In the genomic region with DNA sequence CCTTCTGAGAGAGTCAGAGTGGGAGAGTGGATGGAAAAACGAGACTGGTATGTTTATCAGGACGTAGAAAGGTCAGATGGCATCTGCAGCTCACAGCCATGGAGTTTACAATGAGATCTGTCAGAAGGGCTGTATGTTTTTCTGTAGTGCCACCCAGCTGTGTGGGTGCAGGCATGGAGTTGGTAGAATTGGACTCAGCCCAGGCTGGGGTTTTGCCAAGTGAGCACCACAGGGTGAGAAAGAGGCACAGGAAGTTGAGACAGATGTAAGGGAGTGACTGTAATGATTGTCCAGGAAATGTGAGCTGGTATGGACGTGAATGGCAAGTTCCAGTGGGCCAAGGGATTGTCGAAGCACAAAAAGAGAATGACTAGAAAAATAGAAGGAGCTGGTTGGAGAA, we compare ENCODE assay signal across 8 cellular contexts. TPM values are rescaled to one million over a fixed set of nuclear protein-coding genes. Genes with fewer than 3 reads are reported as not detected.
DNase-seq lines count a peak whose midpoint lies in the region; ATAC-seq and TF ChIP-seq lines count a peak whose summit lies in the region.
"Had no signal": no experiment of that assay in that cellular context is flagged by ENCODE, and none has a peak within 500 bp of the region (broad histone marks: within the 10 kb centered on the region; RNA-seq: fewer than 3 reads in every experiment).

No MANE protein-coding gene starts in this region.

- peak; percentile 50; the same call in 1 of the 2 replicates for TF ChIP-seq RAD21 in Ishikawa (IDR thresholded peaks at IDR 0.05; ENCODE audit: low read depth)

- H3K27me3 ChIP-seq in mesendoderm (ENCODE audit: insufficient read depth, low read length, poor library complexity), result no peaks in the 10 kb centered on the region

- no peak overlapping the region for H3K18ac ChIP-seq in mesendoderm (ENCODE audit: low read length)

- H2BK15ac ChIP-seq in mesendoderm (replicated peaks; ENCODE audit: low read depth), result no peak overlapping the region

- H3K36me3 Mint-ChIP-seq in T-helper 17 cell (ENCODE audit: low read depth) (no peaks in the 10 kb centered on the region), osteocyte (ENCODE audit: unreplicated experiment) (no peaks in the 10 kb centered on the region), glutamatergic neuron (ENCODE audit: unreplicated experiment) (no peaks in the 10 kb centered on the region)
- H3K36me3 Mint-ChIP-seq: IgD-negative memory B cell had no signal

- no peak overlapping the region for H4K5ac ChIP-seq in mesendoderm (ENCODE audit: low read length)

- H3K27ac ChIP-seq in mesendoderm (ENCODE audit: low read depth, low read length), result no peak overlapping the region

- H3K9me3 ChIP-seq in T-helper 17 cell (ENCODE audit: control insufficient read depth, low read length, poor library complexity, severe bottlenecking), result no peaks in the 10 kb centered on the region

- no peak overlapping the region for H3K4me3 ChIP-seq in mesendoderm (ENCODE audit: low read length)

- H3K27ac Mint-ChIP-seq in T-helper 17 cell, result peak overlapping the region; percentile 86
- peak overlapping the region; percentile 15 for H3K27ac Mint-ChIP-seq in osteocyte (ENCODE audit: unreplicated experiment)
- no peak overlapping the region for H3K27ac Mint-ChIP-seq in glutamatergic neuron (ENCODE audit: unreplicated experiment)

- no peak overlapping the region for H2AK5ac ChIP-seq in mesendoderm (ENCODE audit: low read length)

- H2BK120ac ChIP-seq in mesendoderm (ENCODE audit: low read depth, low read length), result no peak overlapping the region

- H3K27me3 Mint-ChIP-seq in T-helper 17 cell, result no peaks in the 10 kb centered on the region
- H3K27me3 Mint-ChIP-seq in osteocyte (ENCODE audit: unreplicated experiment), result no peaks in the 10 kb centered on the region
- H3K27me3 Mint-ChIP-seq in glutamatergic neuron (ENCODE audit: unreplicated experiment), result peaks cover 4% of the 10 kb centered on the region

- H3K9me3 Mint-ChIP-seq in osteocyte (ENCODE audit: unreplicated experiment) (no peaks in the 10 kb centered on the region), glutamatergic neuron (ENCODE audit: unreplicated experiment) (peaks cover 8% of the 10 kb centered on the region)
- H3K9me3 Mint-ChIP-seq: IgD-negative memory B cell had no signal

- no peak overlapping the region for H4K8ac ChIP-seq in mesendoderm (ENCODE audit: low read depth, low read length)

- no peaks in the 10 kb centered on the region for H3K79me2 ChIP-seq in mesendoderm (ENCODE audit: control insufficient read depth, insufficient read depth, low read length)

- no peaks in the 10 kb centered on the region for H3K36me3 ChIP-seq in mesendoderm (ENCODE audit: control insufficient read depth, insufficient read depth, low read length)

- ATAC-seq in T-helper 17 cell (peak; percentile 72), GM19351 (IDR thresholded peaks at IDR 0.05; ENCODE audit: unreplicated experiment) (no peak)

- DNase-seq in T-helper 17 cell, result no peak
- peak; percentile 68 for DNase-seq in dermis blood vessel endothelial cell
- no peak for DNase-seq in osteocyte (ENCODE audit: extremely low spot score, unreplicated experiment)
- no peak for DNase-seq in glutamatergic neuron
- no peak for DNase-seq in mesendoderm

- no peak overlapping the region for H3K9ac ChIP-seq in mesendoderm (ENCODE audit: low read length)

- peaks cover 4% of the 10 kb centered on the region for H3K4me1 ChIP-seq in mesendoderm (ENCODE audit: control insufficient read depth, low read depth, low read length)

- WGBS in mesendoderm (ENCODE audit: extremely low coverage, insufficient coverage, low lambda C conversion rate), result no CpG with 5 or more reads among the region's 4 CpGs

- H3K4me1 Mint-ChIP-seq in T-helper 17 cell (peaks cover 46% of the 10 kb centered on the region), osteocyte (ENCODE audit: unreplicated experiment) (peaks cover 18% of the 10 kb centered on the region), glutamatergic neuron (ENCODE audit: low read depth, unreplicated experiment) (peaks cover 23% of the 10 kb centered on the region)

- no peaks in the 10 kb centered on the region for H3K79me1 ChIP-seq in mesendoderm (ENCODE audit: low read length)

- no peak for TF ChIP-seq EP300 in Ishikawa (IDR thresholded peaks at IDR 0.05; ENCODE audit: borderline replicate concordance)

- no peak overlapping the region for H3K56ac ChIP-seq in mesendoderm (ENCODE audit: low read length)

- H3K4ac ChIP-seq in mesendoderm (ENCODE audit: low read depth, low read length), result no peak overlapping the region

- H3K4me2 ChIP-seq in mesendoderm (ENCODE audit: low read length), result no peak overlapping the region

- TF ChIP-seq CTCF in osteocyte (IDR thresholded peaks at IDR 0.05) (no peak), glutamatergic neuron (IDR thresholded peaks at IDR 0.05; ENCODE audit: partially characterized antibody, unreplicated experiment) (no peak)

- H3K4me3 Mint-ChIP-seq in T-helper 17 cell, result peak overlapping the region; percentile 39
- no peak overlapping the region for H3K4me3 Mint-ChIP-seq in osteocyte (ENCODE audit: unreplicated experiment)
- no peak overlapping the region for H3K4me3 Mint-ChIP-seq in glutamatergic neuron (ENCODE audit: unreplicated experiment)

- H2BK5ac ChIP-seq in mesendoderm (ENCODE audit: low read length), result no peak overlapping the region

- H3K23ac ChIP-seq in mesendoderm (ENCODE audit: low read length), result no peak overlapping the region

TF ChIP-seq in Ishikawa, 13 proteins besides CTCF, POLR2A, EP300 and RAD21:
- TF ChIP-seq, protein P1, sequence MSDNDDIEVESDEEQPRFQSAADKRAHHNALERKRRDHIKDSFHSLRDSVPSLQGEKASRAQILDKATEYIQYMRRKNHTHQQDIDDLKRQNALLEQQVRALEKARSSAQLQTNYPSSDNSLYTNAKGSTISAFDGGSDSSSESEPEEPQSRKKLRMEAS (IDR thresholded peaks at IDR 0.05), result peak; percentile 63
- TF ChIP-seq NFIC (IDR thresholded peaks at IDR 0.05), result peak; percentile 66
- TF ChIP-seq, protein P2, sequence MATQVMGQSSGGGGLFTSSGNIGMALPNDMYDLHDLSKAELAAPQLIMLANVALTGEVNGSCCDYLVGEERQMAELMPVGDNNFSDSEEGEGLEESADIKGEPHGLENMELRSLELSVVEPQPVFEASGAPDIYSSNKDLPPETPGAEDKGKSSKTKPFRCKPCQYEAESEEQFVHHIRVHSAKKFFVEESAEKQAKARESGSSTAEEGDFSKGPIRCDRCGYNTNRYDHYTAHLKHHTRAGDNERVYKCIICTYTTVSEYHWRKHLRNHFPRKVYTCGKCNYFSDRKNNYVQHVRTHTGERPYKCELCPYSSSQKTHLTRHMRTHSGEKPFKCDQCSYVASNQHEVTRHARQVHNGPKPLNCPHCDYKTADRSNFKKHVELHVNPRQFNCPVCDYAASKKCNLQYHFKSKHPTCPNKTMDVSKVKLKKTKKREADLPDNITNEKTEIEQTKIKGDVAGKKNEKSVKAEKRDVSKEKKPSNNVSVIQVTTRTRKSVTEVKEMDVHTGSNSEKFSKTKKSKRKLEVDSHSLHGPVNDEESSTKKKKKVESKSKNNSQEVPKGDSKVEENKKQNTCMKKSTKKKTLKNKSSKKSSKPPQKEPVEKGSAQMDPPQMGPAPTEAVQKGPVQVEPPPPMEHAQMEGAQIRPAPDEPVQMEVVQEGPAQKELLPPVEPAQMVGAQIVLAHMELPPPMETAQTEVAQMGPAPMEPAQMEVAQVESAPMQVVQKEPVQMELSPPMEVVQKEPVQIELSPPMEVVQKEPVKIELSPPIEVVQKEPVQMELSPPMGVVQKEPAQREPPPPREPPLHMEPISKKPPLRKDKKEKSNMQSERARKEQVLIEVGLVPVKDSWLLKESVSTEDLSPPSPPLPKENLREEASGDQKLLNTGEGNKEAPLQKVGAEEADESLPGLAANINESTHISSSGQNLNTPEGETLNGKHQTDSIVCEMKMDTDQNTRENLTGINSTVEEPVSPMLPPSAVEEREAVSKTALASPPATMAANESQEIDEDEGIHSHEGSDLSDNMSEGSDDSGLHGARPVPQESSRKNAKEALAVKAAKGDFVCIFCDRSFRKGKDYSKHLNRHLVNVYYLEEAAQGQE (IDR thresholded peaks at IDR 0.05; ENCODE audit: low read depth), result no peak

RNA-seq across cellular contexts. Expression of a gene that starts 9.1 kb away (rescaled TPM):
- total RNA-seq in T-helper 17 cell (100 to 1,000 TPM; 151 to 165 TPM), dermis blood vessel endothelial cell (26.2 and 57.2 TPM in 2 replicates), osteocyte (370 and 412 TPM in 2 replicates), glutamatergic neuron (ENCODE audit: unreplicated experiment) (163 TPM)
- 368 TPM for polyA plus RNA-seq in mesendoderm (2013, experiment 1 of 2)
- polyA plus RNA-seq in mesendoderm (2013, experiment 2 of 2), result 379 TPM

RNA-seq across cellular contexts. Expression of a gene that starts 9.6 kb away (rescaled TPM):
- under 1 TPM; 0.23 to 0.42 TPM for total RNA-seq in T-helper 17 cell
- total RNA-seq in dermis blood vessel endothelial cell, result 0.23 and 0.51 TPM in 2 replicates
- 17.0 and 18.4 TPM in 2 replicates for total RNA-seq in osteocyte
- 111 TPM for total RNA-seq in glutamatergic neuron (ENCODE audit: unreplicated experiment)
- 10.5 TPM for polyA plus RNA-seq in mesendoderm (2013, experiment 1 of 2)
- 10.1 TPM for polyA plus RNA-seq in mesendoderm (2013, experiment 2 of 2)

RNA-seq across cellular contexts. Expression of a gene that starts 36.6 kb away (rescaled TPM):
- total RNA-seq in T-helper 17 cell (10 to 100 TPM in 1 of 2 donors, 1 to 10 TPM in 1; 9.4 to 19.7 TPM), dermis blood vessel endothelial cell (0.09 TPM in 1 of 2 replicates, not detected in the other), osteocyte (not detected in 2 replicates), glutamatergic neuron (ENCODE audit: unreplicated experiment) (4.7 TPM)
- polyA plus RNA-seq in mesendoderm (2013, experiment 1 of 2), result 85.6 TPM
- polyA plus RNA-seq in mesendoderm (2013, experiment 2 of 2), result 80.8 TPM

RNA-seq across cellular contexts. Expression of a gene that starts 56.2 kb away (rescaled TPM):
- total RNA-seq in T-helper 17 cell, result not detected
- not detected in 2 replicates for total RNA-seq in dermis blood vessel endothelial cell
- total RNA-seq in osteocyte, result not detected in 2 replicates
- 0.56 TPM for total RNA-seq in glutamatergic neuron (ENCODE audit: unreplicated experiment)
- 0.27 TPM for polyA plus RNA-seq in mesendoderm (2013, experiment 1 of 2)
- 0.25 TPM for polyA plus RNA-seq in mesendoderm (2013, experiment 2 of 2)
- polyA plus RNA-seq: IgD-negative memory B cell had no signal

Comparison
In these comparisons a context has a peak if more than half of its experiments do, and no peak if none do; other contexts are left out.
1. RNA of a gene that starts 9.6 kb away (total RNA-seq): 111 TPM in glutamatergic neuron (single experiment) and 17.0 to 18.4 TPM in osteocyte; 0.23 to 0.51 TPM in dermis blood vessel endothelial cell and 0.23 to 0.42 TPM in T-helper 17 cell; every median in the first group is over 10 times any median in the second.